ENCODE assay signal across 1 cellular context in genomic region chr10:93672022-93672678, GRCh38.
TF ChIP-seq lines count a peak whose summit lies in the region.

No MANE protein-coding gene starts in this region.

TF ChIP-seq in HepG2, 621 proteins besides CTCF, POLR2A, EP300 and RAD21 (continued from another document and continues in another):
- no peak for TF ChIP-seq E2F1 (CRISPR knock-in tag; IDR thresholded peaks at IDR 0.05)
- no peak for TF ChIP-seq ZNF550 (CRISPR knock-in tag; IDR thresholded peaks at IDR 0.05; ENCODE audit: borderline replicate concordance)
- TF ChIP-seq MEF2D (CRISPR knock-in tag; IDR thresholded peaks at IDR 0.05), result 0 out of 2 replicates have a peak, but pooled peaks have one; percentile 24
- no peak for TF ChIP-seq ZNF318 (CRISPR knock-in tag; IDR thresholded peaks at IDR 0.05)
- TF ChIP-seq ZNF776 (CRISPR knock-in tag; IDR thresholded peaks at IDR 0.05), result no peak
- TF ChIP-seq ZNF460 (CRISPR knock-in tag; IDR thresholded peaks at IDR 0.05; ENCODE audit: borderline replicate concordance), result no peak
- no peak for TF ChIP-seq TBP (CRISPR knock-in tag; IDR thresholded peaks at IDR 0.05)
- peak; percentile 68; the same call in 1 of the 2 replicates for TF ChIP-seq HMG20A (CRISPR knock-in tag; IDR thresholded peaks at IDR 0.05; ENCODE audit: borderline replicate concordance)
- TF ChIP-seq TRAFD1 (CRISPR knock-in tag; IDR thresholded peaks at IDR 0.05; ENCODE audit: borderline replicate concordance), result no peak
- TF ChIP-seq MEIS1 (CRISPR knock-in tag; IDR thresholded peaks at IDR 0.05; ENCODE audit: borderline replicate concordance), result no peak
- no peak for TF ChIP-seq ZNF232 (CRISPR knock-in tag; IDR thresholded peaks at IDR 0.05; ENCODE audit: borderline replicate concordance)
- TF ChIP-seq REST (IDR thresholded peaks at IDR 0.05; ENCODE audit: borderline replicate concordance in 1 of 2, low read depth in 1 of 2, low read length in 2 of 2), result 0 out of 4 replicates have a peak, but pooled peaks of 1 of the 2 experiments have one; percentile 22
- TF ChIP-seq CREB1 (IDR thresholded peaks at IDR 0.05), result no peak
- peak; percentile 39; the same call in 1 of the 2 replicates for TF ChIP-seq CREB1 (CRISPR knock-in tag; IDR thresholded peaks at IDR 0.05)
- no peak for TF ChIP-seq ZNF276 (CRISPR knock-in tag; IDR thresholded peaks at IDR 0.05; ENCODE audit: low read depth)
- TF ChIP-seq DZIP1 (CRISPR knock-in tag; IDR thresholded peaks at IDR 0.05), result no peak
- TF ChIP-seq SMAD3 (CRISPR knock-in tag; IDR thresholded peaks at IDR 0.05), result no peak
- TF ChIP-seq ZBTB2 (CRISPR knock-in tag; IDR thresholded peaks at IDR 0.05; ENCODE audit: low read depth), result no peak
- no peak for TF ChIP-seq ZMYM3 (CRISPR knock-in tag; IDR thresholded peaks at IDR 0.05)
- TF ChIP-seq RFX3 (CRISPR knock-in tag; IDR thresholded peaks at IDR 0.05), result no peak
- TF ChIP-seq ISL2 (CRISPR knock-in tag; IDR thresholded peaks at IDR 0.05), result 0 out of 2 replicates have a peak, but pooled peaks have one; percentile 36
- TF ChIP-seq ZNF383 (CRISPR knock-in tag; IDR thresholded peaks at IDR 0.05; ENCODE audit: borderline replicate concordance), result no peak
- TF ChIP-seq THAP8 (CRISPR knock-in tag; IDR thresholded peaks at IDR 0.05; ENCODE audit: borderline replicate concordance), result no peak
- TF ChIP-seq TARDBP (CRISPR knock-in tag; IDR thresholded peaks at IDR 0.05), result no peak
- no peak for TF ChIP-seq ZNF598 (CRISPR knock-in tag; IDR thresholded peaks at IDR 0.05; ENCODE audit: borderline replicate concordance)
- TF ChIP-seq PHF5A (CRISPR knock-in tag; IDR thresholded peaks at IDR 0.05; ENCODE audit: low read depth, unreplicated experiment), result no peak
- TF ChIP-seq CAMTA2 (CRISPR knock-in tag; IDR thresholded peaks at IDR 0.05; ENCODE audit: borderline replicate concordance), result no peak
- no peak for TF ChIP-seq SAFB2 (CRISPR knock-in tag; IDR thresholded peaks at IDR 0.05; ENCODE audit: borderline replicate concordance, low read depth)
- no peak for TF ChIP-seq ZFP41 (CRISPR knock-in tag; IDR thresholded peaks at IDR 0.05; ENCODE audit: borderline replicate concordance)
- TF ChIP-seq ZSCAN25 (CRISPR knock-in tag; IDR thresholded peaks at IDR 0.05), result no peak
- no peak for TF ChIP-seq ZFYVE20 (CRISPR knock-in tag; IDR thresholded peaks at IDR 0.05; ENCODE audit: borderline replicate concordance, low read depth)
- TF ChIP-seq NFIB (CRISPR knock-in tag; IDR thresholded peaks at IDR 0.05; ENCODE audit: borderline replicate concordance), result no peak
- no peak for TF ChIP-seq KLF12 (CRISPR knock-in tag; IDR thresholded peaks at IDR 0.05; ENCODE audit: borderline replicate concordance)
- TF ChIP-seq ZBTB26 (CRISPR knock-in tag; IDR thresholded peaks at IDR 0.05; ENCODE audit: borderline replicate concordance), result no peak
- TF ChIP-seq NR2C2 (CRISPR knock-in tag; IDR thresholded peaks at IDR 0.05; ENCODE audit: borderline replicate concordance), result 0 out of 2 replicates have a peak, but pooled peaks have one; percentile 24
